8 cellular contexts compared by ENCODE assay signal in genomic region chr12:14239935-14240872, GRCh38.
A peak's percentile ranks its signal among the peaks of the same experiment; 100 is the strongest.
DNase-seq lines count a peak whose midpoint lies in the region; ATAC-seq, FAIRE-seq and TF ChIP-seq lines count a peak whose summit lies in the region.

No MANE protein-coding gene starts in this region.

- H3K27ac Mint-ChIP-seq in activated B cell treated with CpG ODN at 0.5 μM for 24 hours: peak overlapping the region; percentile 99

- CTCF ChIA-PET in activated B cell treated with CpG ODN at 0.5 μM for 24 hours (lab: Charles Lee): interaction anchor here (0.6 to 4.9 kb wide), 21 partner anchors 12 to 606 kb away, joined by 3 to 84 read pairs (median 4); partner anchors contain the start of gene ATF7IP

- no peak for TF ChIP-seq POLR2A in H54 (IDR thresholded peaks at IDR 0.05; ENCODE audit: low read depth, low read length)

- intact Hi-C loops in activated B cell treated with CpG ODN at 0.5 μM for 24 hours (cut with micrococcal nuclease): loop anchor here (1.0 to 5.0 kb wide), 12 partner anchors 16 to 1029 kb away; partner anchors contain the start of genes ATF7IP and PLBD1
- intact Hi-C loops in left colon (cut with DNase I, micrococcal nuclease): loop anchor here in 1 of 2 donors (2.0 kb wide), 1 partner anchor 379 kb away; no protein-coding TSS in a partner anchor

- no peaks in the 10 kb centered on the region for H3K36me3 ChIP-seq in DND-41 (ENCODE audit: insufficient read depth, low read length)

- peaks cover 4% of the 10 kb centered on the region for H3K9me3 ChIP-seq in DND-41 (ENCODE audit: insufficient read depth, low read length, severe bottlenecking)

- peaks cover 10% of the 10 kb centered on the region for H3K9me3 Mint-ChIP-seq in activated B cell treated with CpG ODN at 0.5 μM for 24 hours

- no peak for FAIRE-seq in H54 (lab: Jason Lieb, UNC)

- no peaks in the 10 kb centered on the region for H3K27me3 Mint-ChIP-seq in activated B cell treated with CpG ODN at 0.5 μM for 24 hours

- H4K20me1 ChIP-seq in DND-41 (ENCODE audit: insufficient read depth, low read length): no peaks in the 10 kb centered on the region

- TF ChIP-seq CTCF in DND-41 (IDR thresholded peaks at IDR 0.05; ENCODE audit: borderline replicate concordance, extremely low read depth, low read length, poor library complexity, severe bottlenecking) (no peak), activated B cell treated with CpG ODN at 0.5 μM for 24 hours (IDR thresholded peaks at IDR 0.05) (no peak)

- peak; percentile 33; the same call in 1 of the 3 replicates for ATAC-seq in DND-41 (ENCODE audit: insufficient read depth, low read depth)
- peak; percentile 50 for ATAC-seq in GM21360 (IDR thresholded peaks at IDR 0.05; ENCODE audit: unreplicated experiment)
- ATAC-seq in HG03571 (IDR thresholded peaks at IDR 0.05; ENCODE audit: unreplicated experiment): peak; percentile 54
- peak; percentile 68 for ATAC-seq in activated B cell treated with CpG ODN at 0.5 μM for 24 hours (ENCODE audit: low read depth)
- ATAC-seq in left colon: peak; percentile 80

- H2AFZ ChIP-seq in DND-41 (ENCODE audit: low read depth, low read length): no peak overlapping the region

- peaks cover 13% of the 10 kb centered on the region; the same call in 1 of the 2 replicates for H3K4me1 ChIP-seq in DND-41 (ENCODE audit: insufficient read depth, low read length)

- no peak overlapping the region for H3K4me2 ChIP-seq in DND-41 (ENCODE audit: insufficient read depth, low read length)

- no peaks in the 10 kb centered on the region for H3K27me3 ChIP-seq in DND-41 (ENCODE audit: insufficient read depth, low read length, poor library complexity)

- H3K4me3 ChIP-seq in DND-41 (ENCODE audit: low read depth in 1 of 2, low read length in 2 of 2): no peak overlapping the region

- DNase-seq in DND-41: no peak
- peak; percentile 45 for DNase-seq in activated B cell treated with CpG ODN at 0.5 μM for 24 hours
- DNase-seq in left colon: peak; percentile 60 to 68
- DNase-seq in NCI-H510A (lab: John Stamatoyannopoulos, UW): no peak
- no peak for DNase-seq in HuH-7.5 (ENCODE audit: low spot score)
- no peak for DNase-seq in H54 (ENCODE audit: insufficient read length, low spot score)

- no peak overlapping the region for H3K9ac ChIP-seq in DND-41 (ENCODE audit: low read depth, low read length)

- no peak overlapping the region for H3K27ac ChIP-seq in DND-41 (ENCODE audit: low read length)

- H3K36me3 Mint-ChIP-seq in activated B cell treated with CpG ODN at 0.5 μM for 24 hours (ENCODE audit: low read depth): peaks cover 11% of the 10 kb centered on the region

- H3K79me2 ChIP-seq in DND-41 (ENCODE audit: insufficient read depth, low read length): no peaks in the 10 kb centered on the region

- POLR2A ChIA-PET in activated B cell treated with CpG ODN at 0.5 μM for 24 hours (lab: Charles Lee): interaction anchor here (0.6 to 3.9 kb wide), 24 partner anchors 13 to 563 kb away, joined by 3 to 105 read pairs (median 6); partner anchors contain the start of genes ATF7IP, C12orf60 and WBP11

- peak overlapping the region; percentile 82 for H3K4me3 Mint-ChIP-seq in activated B cell treated with CpG ODN at 0.5 μM for 24 hours

- peaks cover 50% of the 10 kb centered on the region for H3K4me1 Mint-ChIP-seq in activated B cell treated with CpG ODN at 0.5 μM for 24 hours

Comparison
In these comparisons a context has a peak if more than half of its experiments do, and no peak if none do; other contexts are left out.
1. DNase-seq: peak in activated B cell treated with CpG ODN at 0.5 μM for 24 hours (single experiment) and left colon (2 of 2); none in DND-41 (single experiment), NCI-H510A (single experiment), HuH-7.5 (single experiment) and H54 (single experiment).
2. Peak in every context shown above with its lines, with median percentiles within 50 percentile points of each other: ATAC-seq.